ENCODE assay signal across 12 cellular contexts in genomic region chr22:26568207-26568706, GRCh38. TPM values are rescaled to one million over a fixed set of nuclear protein-coding genes. Genes with fewer than 3 reads are reported as not detected.
DNase-seq lines count a peak whose midpoint lies in the region; ATAC-seq lines count a peak whose summit lies in the region.
"Had no signal": no experiment of that assay in that cellular context is flagged by ENCODE, and none has a peak within 500 bp of the region (broad histone marks: within the 10 kb centered on the region; RNA-seq: fewer than 3 reads in every experiment).

No MANE protein-coding gene starts in this region.

- H3K27me3 ChIP-seq in esophagus (ENCODE audit: control insufficient read depth in 1 of 2, insufficient read depth in 2 of 2, low read length in 2 of 2) (no peaks in the 10 kb centered on the region), neuron (ENCODE audit: insufficient read depth, low read length) (no peaks in the 10 kb centered on the region)
- H3K27me3 ChIP-seq: MG63 had no signal

- no peaks in the 10 kb centered on the region for H3K9me3 ChIP-seq in esophagus (ENCODE audit: control insufficient read depth in 2 of 2, insufficient read depth in 1 of 2, low read depth in 1 of 2, low read length in 1 of 2)
- H3K9me3 ChIP-seq in neuron (ENCODE audit: low read length), result no peaks in the 10 kb centered on the region
- H3K9me3 ChIP-seq: MG63, thoracic aorta had no signal

- H3K36me3 ChIP-seq in esophagus (ENCODE audit: control insufficient read depth in 2 of 2, insufficient read depth in 2 of 2, low read length in 1 of 2), result peaks cover 0 to 4% of the 10 kb centered on the region in 2 donors
- H3K36me3 ChIP-seq in neuron (ENCODE audit: insufficient read depth, low read length), result no peaks in the 10 kb centered on the region
- H3K36me3 ChIP-seq: MG63 had no signal

- H3K4me3 ChIP-seq in esophagus (ENCODE audit: low read depth in 1 of 2, low read length in 2 of 2) (no peak overlapping the region), neuron (ENCODE audit: low read length) (peak overlapping the region; percentile 4)
- H3K4me3 ChIP-seq: MG63, thoracic aorta had no signal

- ATAC-seq in HG03135 (IDR thresholded peaks at IDR 0.05; ENCODE audit: unreplicated experiment) (no peak), HG03378 (IDR thresholded peaks at IDR 0.05; ENCODE audit: unreplicated experiment) (no peak)

- H3K4me1 ChIP-seq in esophagus (ENCODE audit: control insufficient read depth in 2 of 2, insufficient read depth in 2 of 2, low read length in 1 of 2), result peaks cover 9 to 13% of the 10 kb centered on the region in 2 donors
- peaks cover 43% of the 10 kb centered on the region for H3K4me1 ChIP-seq in neuron (ENCODE audit: insufficient read depth, low read length)

- DNase-seq in EL, result peak; percentile 40
- DNase-seq in NCI-H69 (lab: John Stamatoyannopoulos, UW), result peak; percentile 95
- no peak for DNase-seq in cerebellum (ENCODE audit: low spot score)
- no peak for DNase-seq in occipital lobe (lab: John Stamatoyannopoulos, UW)
- DNase-seq: caudate nucleus, head of caudate nucleus, MG63 had no signal

- H2AFZ ChIP-seq in neuron (ENCODE audit: low read depth, low read length), result no peak overlapping the region

- peak overlapping the region; percentile 61 to 83 for H3K27ac ChIP-seq in esophagus (ENCODE audit: low read depth in 2 of 2, low read length in 1 of 2)
- H3K27ac ChIP-seq: thoracic aorta had no signal

- WGBS in esophagus, 2 donors, result 47 to 67% methylated on average over 11 of the region's 11 CpGs

RNA-seq across cellular contexts. Expression of gene TPST2, which starts 21.7 kb away (rescaled TPM):
- polyA plus RNA-seq in esophagus, result 10 to 100 TPM in 1 of 2 donors, 1 to 10 TPM in 1; 7.6 to 12.6 TPM
- 8.3 TPM for total RNA-seq in cerebellum
- total RNA-seq in occipital lobe, result 11.4 TPM

RNA-seq across cellular contexts. Expression of gene CRYBB1, which starts 49.6 kb away (rescaled TPM):
- polyA plus RNA-seq in esophagus, result under 1 TPM; 0.04 to 0.14 TPM
- total RNA-seq in cerebellum (0.27 TPM), occipital lobe (0.62 TPM)

RNA-seq across cellular contexts. Expression of gene CRYBA4, which starts 53.5 kb away (rescaled TPM):
- polyA plus RNA-seq in esophagus, result not detected
- not detected for total RNA-seq in cerebellum
- not detected for total RNA-seq in occipital lobe
- total RNA-seq: thoracic aorta had no signal

RNA-seq across cellular contexts. Expression of gene TFIP11, which starts 56.0 kb away (rescaled TPM):
- 10 to 100 TPM; 19.7 to 21.5 TPM for polyA plus RNA-seq in esophagus
- 22.8 TPM for total RNA-seq in cerebellum
- total RNA-seq in occipital lobe, result 43.8 TPM

Comparison
In these comparisons a context has a peak if more than half of its experiments do, and no peak if none do; other contexts are left out.
1. DNase-seq: peak in EL (single experiment) and NCI-H69 (single experiment); none in cerebellum (single experiment) and occipital lobe (single experiment).